Comparison of ENCODE assay signal across 9 cellular contexts in the genomic region with DNA sequence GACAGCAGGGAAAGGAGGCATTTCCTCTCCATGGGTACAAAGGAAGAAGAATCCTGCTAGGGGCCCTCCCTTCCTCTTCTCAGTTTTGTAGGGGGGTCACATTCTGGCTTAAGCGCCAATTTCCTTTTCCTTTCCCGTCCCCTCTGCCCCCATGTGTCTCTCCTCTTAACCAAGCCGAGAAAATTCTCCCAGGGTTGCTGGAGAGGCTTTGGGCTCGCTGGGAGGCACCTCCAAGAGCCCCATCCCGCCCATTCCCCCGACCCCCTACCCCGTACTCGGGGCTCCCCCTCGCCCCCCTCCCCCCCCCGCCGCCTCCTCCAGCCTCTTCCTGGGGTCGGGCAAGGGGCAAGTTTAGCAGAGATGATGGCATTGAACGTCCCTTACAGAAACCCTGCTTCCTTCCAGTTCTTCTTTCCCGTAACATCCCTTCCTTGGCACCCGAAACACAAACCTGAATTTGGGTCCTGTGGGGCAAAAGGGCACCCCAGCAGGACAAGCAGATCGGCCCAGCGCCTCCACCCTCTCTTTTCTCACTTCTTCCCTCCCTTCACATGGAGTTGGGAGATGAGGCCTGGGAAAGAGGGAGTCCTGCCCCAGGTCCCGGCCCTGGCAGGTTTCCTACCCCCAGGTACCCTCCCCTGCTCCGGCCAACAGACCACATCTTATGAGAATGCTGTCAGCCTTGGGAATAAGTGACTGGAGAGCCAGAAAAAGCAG. TPM values are rescaled to one million over a fixed set of nuclear protein-coding genes. Genes with fewer than 3 reads are reported as not detected.
A peak's percentile ranks its signal among the peaks of the same experiment; 100 is the strongest.
DNase-seq lines count a peak whose midpoint lies in the region; ATAC-seq and TF ChIP-seq lines count a peak whose summit lies in the region.
"Had no signal": no experiment of that assay in that cellular context is flagged by ENCODE, and none has a peak within 500 bp of the region (broad histone marks: within the 10 kb centered on the region; RNA-seq: fewer than 3 reads in every experiment).

No MANE protein-coding gene starts in this region.

- intact Hi-C loops in esophagus muscularis mucosa (cut with DNase I) (no loop called here), psoas muscle (cut with DNase I) (no loop called here)

- no peak for TF ChIP-seq CTCF in GM12865 (IDR thresholded peaks at IDR 0.05; ENCODE audit: insufficient read depth, low read depth, low read length, missing control alignments)
- no peak for TF ChIP-seq CTCF in esophagus muscularis mucosa (IDR thresholded peaks at IDR 0.05)
- no peak for TF ChIP-seq CTCF in psoas muscle (IDR thresholded peaks at IDR 0.05)

- peaks cover 3% of the 10 kb centered on the region; the same call in 1 of the 2 replicates for H3K36me3 ChIP-seq in SK-N-MC (ENCODE audit: insufficient read depth, low read length)
- H3K36me3 ChIP-seq in esophagus muscularis mucosa: peaks cover 13 to 24% (median 18%) of the 10 kb centered on the region in 4 donors
- H3K36me3 ChIP-seq in psoas muscle (ENCODE audit: insufficient read depth in 1 of 2, low read depth in 1 of 2): peaks cover under 1 to 16% of the 10 kb centered on the region in 2 donors

- DNase-seq in GM12865 (ENCODE audit: low read depth): no peak
- no peak for DNase-seq in SK-N-MC (ENCODE audit: low read depth, low spot score)
- DNase-seq in esophagus muscularis mucosa (ENCODE audit: extremely low spot score): no peak
- DNase-seq in psoas muscle: no peak
- no peak for DNase-seq in pons (ENCODE audit: low spot score)
- DNase-seq in GF-D8 (lab: John Stamatoyannopoulos, UW): no peak
- no peak for DNase-seq in nucleus accumbens (lab: John Stamatoyannopoulos, UW)
- DNase-seq: NCI-H2029 treated with DMSO at 0.1 percent for 48 hours had no signal

- H3K9me3 ChIP-seq in SK-N-MC (ENCODE audit: low read depth, low read length): no peaks in the 10 kb centered on the region
- no peaks in the 10 kb centered on the region for H3K9me3 ChIP-seq in esophagus muscularis mucosa
- H3K9me3 ChIP-seq in psoas muscle: no peaks in the 10 kb centered on the region

- peak overlapping the region; percentile 24 for H3K9ac ChIP-seq in SK-N-MC (ENCODE audit: insufficient read length)

- H3K27ac ChIP-seq in SK-N-MC (peak overlapping the region; percentile 91), esophagus muscularis mucosa (replicated peaks in 1 of 4) (peak overlapping the region; percentile 74 to 93 (median 78)), psoas muscle (peak overlapping the region; percentile 83)

- WGBS in esophagus muscularis mucosa: 46% methylated on average over 19 of the region's 19 CpGs
- WGBS in psoas muscle, 3 donors: 39 to 57% (median 55%) methylated on average over 18 to 19 of the region's 19 CpGs

- no peak for ATAC-seq in psoas muscle
- ATAC-seq in HG03442 (IDR thresholded peaks at IDR 0.05; ENCODE audit: unreplicated experiment): no peak

- no peak for TF ChIP-seq POLR2A in esophagus muscularis mucosa (IDR thresholded peaks at IDR 0.05; ENCODE audit: low read depth)

- H3K4me3 ChIP-seq in GM12865 (ENCODE audit: low read depth, low read length) (peak overlapping the region; percentile 23; the same call in 1 of the 2 replicates), SK-N-MC (peak overlapping the region; percentile 61), esophagus muscularis mucosa (peak overlapping the region in 3 of 4 donors; percentile 4 to 19 (median 14)), psoas muscle (peak overlapping the region; percentile 42)

- H3K27me3 ChIP-seq in esophagus muscularis mucosa (no peaks in the 10 kb centered on the region), psoas muscle (ENCODE audit: insufficient read depth in 3 of 3, low read length in 2 of 3) (no peaks in the 10 kb centered on the region)

- TF ChIP-seq EP300 in esophagus muscularis mucosa (IDR thresholded peaks at IDR 0.05): no peak

- H3K4me1 ChIP-seq in esophagus muscularis mucosa (peaks cover 66 to 74% (median 72%) of the 10 kb centered on the region in 4 donors), psoas muscle (peaks cover 65% of the 10 kb centered on the region)

RNA-seq across cellular contexts. Expression of a gene that starts 13.7 kb away (rescaled TPM):
- total RNA-seq in esophagus muscularis mucosa (under 1 TPM in 2 of 4 donors, not detected in 2; 0.52 to 0.75 TPM), psoas muscle (not detected)
- under 1 TPM in 2 of 3 donors, not detected in 1; 0.20 to 0.39 TPM for polyA plus RNA-seq in psoas muscle

RNA-seq across cellular contexts. Expression of a gene that starts 17.7 kb away (rescaled TPM):
- total RNA-seq in esophagus muscularis mucosa: 100 to 1,000 TPM; 146 to 464 (median 247) TPM
- 100 to 1,000 TPM in 3 of 4 donors, 10 to 100 TPM in 1; 38.8 to 224 (median 127) TPM for total RNA-seq in psoas muscle
- 100 to 1,000 TPM in 1 of 3 donors, 10 to 100 TPM in 2; 53.7 to 117 (median 65.4) TPM for polyA plus RNA-seq in psoas muscle

RNA-seq across cellular contexts. Expression of a gene that starts 51.2 kb away (rescaled TPM):
- total RNA-seq in esophagus muscularis mucosa (1 to 10 TPM in 3 of 4 donors, under 1 TPM in 1; 0.83 to 3.3 (median 1.8) TPM), psoas muscle (under 1 TPM; 0.30 to 0.57 (median 0.48) TPM)
- under 1 TPM; 0.03 to 0.39 (median 0.31) TPM for polyA plus RNA-seq in psoas muscle

RNA-seq across cellular contexts. Expression of a gene that starts 59.8 kb away (rescaled TPM):
- 100 to 1,000 TPM; 117 to 144 (median 137) TPM for total RNA-seq in esophagus muscularis mucosa
- 10 to 100 TPM; 23.7 to 38.6 (median 34.1) TPM for total RNA-seq in psoas muscle
- 10 to 100 TPM; 15.3 to 38.8 (median 34.5) TPM for polyA plus RNA-seq in psoas muscle
